ENCODE assay signal across 10 cellular contexts in genomic region chr11:69635804-69636511, GRCh38. TPM values are rescaled to one million over a fixed set of nuclear protein-coding genes. Genes with fewer than 3 reads are reported as not detected.
DNase-seq lines count a peak whose midpoint lies in the region; ATAC-seq and TF ChIP-seq lines count a peak whose summit lies in the region.
"Had no signal": no experiment of that assay in that cellular context is flagged by ENCODE, and none has a peak within 500 bp of the region (broad histone marks: within the 10 kb centered on the region; RNA-seq: fewer than 3 reads in every experiment).

No MANE protein-coding gene starts in this region.

- H3K4me1 Mint-ChIP-seq in activated CD8-positive, alpha-beta memory T cell treated with anti-CD3 and anti-CD28 coated beads, Interleukin-2, amount 10 ng/mL, durations not matched to agents 7 days and 5 days: peaks cover 6% of the 10 kb centered on the region

- no peaks in the 10 kb centered on the region for H3K36me3 Mint-ChIP-seq in activated CD8-positive, alpha-beta memory T cell treated with anti-CD3 and anti-CD28 coated beads, Interleukin-2, amount 10 ng/mL, durations not matched to agents 7 days and 5 days

- H3K4me2 ChIP-seq in mesendoderm (ENCODE audit: low read length): peak overlapping the region; percentile 57

- H3K9me3 ChIP-seq in testis: no peaks in the 10 kb centered on the region

- no peak overlapping the region for H3K4ac ChIP-seq in mesendoderm (ENCODE audit: low read depth, low read length)

- H4K8ac ChIP-seq in mesendoderm (ENCODE audit: low read depth, low read length): no peak overlapping the region

- no peak overlapping the region for H2BK15ac ChIP-seq in mesendoderm (replicated peaks; ENCODE audit: low read depth)

- peak overlapping the region; percentile 76 for H3K56ac ChIP-seq in mesendoderm (ENCODE audit: low read length)

- H3K18ac ChIP-seq in mesendoderm (ENCODE audit: low read length): no peak overlapping the region

- TF ChIP-seq POLR2A in testis (IDR thresholded peaks at IDR 0.05): no peak

- H3K27me3 ChIP-seq in mesendoderm (ENCODE audit: insufficient read depth, low read length, poor library complexity) (no peaks in the 10 kb centered on the region), testis (no peaks in the 10 kb centered on the region)

- intact Hi-C loops in testis (cut with DNase I; ENCODE audit: low total_unique reads): loop anchor here (10.0 kb wide), 2 partner anchors 191 to 341 kb away; partner anchors contain the start of gene MYEOV

- ATAC-seq in activated CD8-positive, alpha-beta memory T cell treated with anti-CD3 and anti-CD28 coated beads, Interleukin-2, amount 10 ng/mL, durations not matched to agents 7 days and 5 days: no peak
- no peak for ATAC-seq in HG03571 (IDR thresholded peaks at IDR 0.05; ENCODE audit: unreplicated experiment)

- no CpG with 5 or more reads among the region's 17 CpGs for WGBS in mesendoderm (ENCODE audit: extremely low coverage, insufficient coverage, low lambda C conversion rate)
- WGBS in testis, 2 donors: 13 to 17% methylated on average over 16 to 17 of the region's 17 CpGs

- H3K27ac ChIP-seq in coronary artery (peak overlapping the region in 1 of 2 donors; percentile 86), mesendoderm (ENCODE audit: low read depth, low read length) (no peak overlapping the region), testis (no peak overlapping the region)

- H3K36me3 ChIP-seq in mesendoderm (ENCODE audit: control insufficient read depth, insufficient read depth, low read length) (no peaks in the 10 kb centered on the region), testis (ENCODE audit: low read depth, missing control alignments) (no peaks in the 10 kb centered on the region)

- peak overlapping the region; percentile 83 for H3K4me3 ChIP-seq in coronary artery
- no peak overlapping the region for H3K4me3 ChIP-seq in mesendoderm (ENCODE audit: low read length)
- peak overlapping the region; percentile 33 to 61 for H3K4me3 ChIP-seq in testis

- H3K9me3 Mint-ChIP-seq in activated CD8-positive, alpha-beta memory T cell treated with anti-CD3 and anti-CD28 coated beads, Interleukin-2, amount 10 ng/mL, durations not matched to agents 7 days and 5 days (ENCODE audit: low read depth): no peaks in the 10 kb centered on the region

- H3K27me3 Mint-ChIP-seq in activated CD8-positive, alpha-beta memory T cell treated with anti-CD3 and anti-CD28 coated beads, Interleukin-2, amount 10 ng/mL, durations not matched to agents 7 days and 5 days: peaks cover 70% of the 10 kb centered on the region

- H3K27ac Mint-ChIP-seq in activated CD8-positive, alpha-beta memory T cell treated with anti-CD3 and anti-CD28 coated beads, Interleukin-2, amount 10 ng/mL, durations not matched to agents 7 days and 5 days: peak overlapping the region; percentile 56

- CTCF ChIA-PET in activated CD8-positive, alpha-beta memory T cell treated with anti-CD3 and anti-CD28 coated beads, Interleukin-2, amount 10 ng/mL, durations not matched to agents 7 days and 5 days (lab: Charles Lee): no interaction called here

- no peak overlapping the region for H3K4me3 Mint-ChIP-seq in activated CD8-positive, alpha-beta memory T cell treated with anti-CD3 and anti-CD28 coated beads, Interleukin-2, amount 10 ng/mL, durations not matched to agents 7 days and 5 days

- H2AK5ac ChIP-seq in mesendoderm (ENCODE audit: low read length): no peak overlapping the region

- H3K23ac ChIP-seq in mesendoderm (ENCODE audit: low read length): no peak overlapping the region

- DNase-seq in activated CD8-positive, alpha-beta memory T cell treated with anti-CD3 and anti-CD28 coated beads, Interleukin-2, amount 10 ng/mL, durations not matched to agents 7 days and 5 days: no peak
- no peak for DNase-seq in activated CD8-positive, alpha-beta memory T cell treated with anti-CD3 and anti-CD28 coated beads for 24 hours
- peak; percentile 56 for DNase-seq in coronary artery (ENCODE audit: low spot score)
- no peak for DNase-seq in mesendoderm
- DNase-seq in testis: no peak
- no peak for DNase-seq in NCI-H2107 treated with DMSO at 0.1 percent for 48 hours (lab: John Stamatoyannopoulos, UW; ENCODE audit: unreplicated experiment)
- no peak for DNase-seq in NCI-H2196 (lab: John Stamatoyannopoulos, UW; ENCODE audit: unreplicated experiment)
- DNase-seq: ACHN, NCI-H1092 treated with DMSO at 0.1 percent for 48 hours had no signal

- H2BK120ac ChIP-seq in mesendoderm (ENCODE audit: low read depth, low read length): no peak overlapping the region

- peak overlapping the region; percentile 46 for H3K9ac ChIP-seq in mesendoderm (ENCODE audit: low read length)

- no peaks in the 10 kb centered on the region for H3K79me1 ChIP-seq in mesendoderm (ENCODE audit: low read length)

- no peak overlapping the region for H2BK5ac ChIP-seq in mesendoderm (ENCODE audit: low read length)

- TF ChIP-seq CTCF in coronary artery (IDR thresholded peaks at IDR 0.05) (no peak), testis (IDR thresholded peaks at IDR 0.05) (no peak)

- peaks cover 6% of the 10 kb centered on the region for H3K4me1 ChIP-seq in mesendoderm (ENCODE audit: control insufficient read depth, low read depth, low read length)
- peaks cover 19% of the 10 kb centered on the region for H3K4me1 ChIP-seq in testis

- H3K79me2 ChIP-seq in mesendoderm (ENCODE audit: control insufficient read depth, insufficient read depth, low read length): no peaks in the 10 kb centered on the region

- no peak overlapping the region for H4K5ac ChIP-seq in mesendoderm (ENCODE audit: low read length)

RNA-seq across cellular contexts. Expression of gene CCND1, which starts 5.0 kb away (rescaled TPM):
- 1 to 10 TPM in 1 of 2 experiments, not detected in 1; 1.7 TPM for total RNA-seq in activated CD8-positive, alpha-beta memory T cell treated with anti-CD3 and anti-CD28 coated beads, Interleukin-2, amount 10 ng/mL, durations not matched to agents 7 days and 5 days
- polyA plus RNA-seq in mesendoderm (2013, experiment 1 of 2): 110 TPM
- 112 TPM for polyA plus RNA-seq in mesendoderm (2013, experiment 2 of 2)
- total RNA-seq in testis: 10 to 100 TPM in 1 of 2 donors, 1 to 10 TPM in 1; 8.8 to 13.7 TPM
- 16.4 TPM for polyA plus RNA-seq in testis (ENCODE audit: insufficient read depth, low read depth, low replicate concordance)

RNA-seq across cellular contexts. Expression of gene LTO1, which starts 39.2 kb away (rescaled TPM):
- 10 to 100 TPM; 24.0 to 26.3 TPM for total RNA-seq in activated CD8-positive, alpha-beta memory T cell treated with anti-CD3 and anti-CD28 coated beads, Interleukin-2, amount 10 ng/mL, durations not matched to agents 7 days and 5 days
- 9.5 TPM for polyA plus RNA-seq in mesendoderm (2013, experiment 1 of 2)
- polyA plus RNA-seq in mesendoderm (2013, experiment 2 of 2): 9.3 TPM
- 10 to 100 TPM; 38.0 to 38.7 TPM for total RNA-seq in testis
- 27.0 TPM for polyA plus RNA-seq in testis (ENCODE audit: insufficient read depth, low read depth, low replicate concordance)
